ENCODE assay signal across 17 cellular contexts in genomic region chr5:132493241-132493640, GRCh38. TPM values are rescaled to one million over a fixed set of nuclear protein-coding genes. Genes with fewer than 3 reads are reported as not detected.
DNase-seq lines count a peak whose midpoint lies in the region; ATAC-seq and TF ChIP-seq lines count a peak whose summit lies in the region.
"Had no signal": no experiment of that assay in that cellular context is flagged by ENCODE, and none has a peak within 500 bp of the region (broad histone marks: within the 10 kb centered on the region; RNA-seq: fewer than 3 reads in every experiment).

No MANE protein-coding gene starts in this region.

- H3K9me3 Mint-ChIP-seq in CD8-positive, alpha-beta memory T cell, result no peaks in the 10 kb centered on the region
- peaks cover 0 to 2% (median 0%) of the 10 kb centered on the region in 5 experiments for H3K9me3 Mint-ChIP-seq in brain
- H3K9me3 Mint-ChIP-seq in neural crest cell, result no peaks in the 10 kb centered on the region

- TF ChIP-seq CTCF in brain (conservative IDR thresholded peaks at IDR 0.05) (no peak), neural crest cell (conservative IDR thresholded peaks at IDR 0.05) (no peak), foreskin keratinocyte (conservative IDR thresholded peaks at IDR 0.05) (no peak)

- peak overlapping the region in 3 of 7 donors; percentile 3 to 88 (median 32) for H3K4me3 Mint-ChIP-seq in CD8-positive, alpha-beta memory T cell
- H3K4me3 Mint-ChIP-seq in brain (peak overlapping the region in 3 of 5 experiments; percentile 13 to 65 (median 53)), neural crest cell (peak overlapping the region; percentile 42)

- ATAC-seq in HG03460 (IDR thresholded peaks at IDR 0.05; ENCODE audit: unreplicated experiment) (no peak), GM19328 (IDR thresholded peaks at IDR 0.05; ENCODE audit: unreplicated experiment) (no peak), GM18511 (IDR thresholded peaks at IDR 0.05; ENCODE audit: unreplicated experiment) (no peak), foreskin keratinocyte (no peak)
- ATAC-seq: esophagus mucosa, HCT116, psoas muscle had no signal

- H3K27me3 ChIP-seq in BLaER1, result no peaks in the 10 kb centered on the region
- no peaks in the 10 kb centered on the region for H3K27me3 ChIP-seq in CD8-positive, alpha-beta memory T cell (ENCODE audit: insufficient read depth, low read length, poor library complexity, severe bottlenecking)
- H3K27me3 ChIP-seq in foreskin keratinocyte, result no peaks in the 10 kb centered on the region

- peak overlapping the region; percentile 91; the same call in 1 of the 2 replicates for H3K4me2 ChIP-seq in BLaER1
- H3K4me2 ChIP-seq: PC-9 had no signal

- POLR2A ChIA-PET in CD8-positive, alpha-beta memory T cell (lab: Charles Lee), result interaction anchor here (0.6 kb wide), 1 partner anchor 60 kb away, joined by 3 read pairs; no protein-coding TSS in a partner anchor

- H3K27ac Mint-ChIP-seq in CD8-positive, alpha-beta memory T cell, result peak overlapping the region; percentile 93 to 100 (median 98)
- H3K27ac Mint-ChIP-seq in brain (peak overlapping the region in 1 of 5 experiments; percentile 96), neural crest cell (ENCODE audit: unreplicated experiment) (no peak overlapping the region)

- peaks cover 0 to 10% of the 10 kb centered on the region in 2 donors for H3K27me3 Mint-ChIP-seq in CD8-positive, alpha-beta memory T cell
- H3K27me3 Mint-ChIP-seq in brain (peaks cover 55% of the 10 kb centered on the region), neural crest cell (ENCODE audit: low read depth) (peaks cover 60% of the 10 kb centered on the region)

- H4K20me1 ChIP-seq in BLaER1, result peaks cover 23% of the 10 kb centered on the region

- H3K4me1 ChIP-seq in BLaER1 (peaks cover 72% of the 10 kb centered on the region), foreskin keratinocyte (peaks cover 17% of the 10 kb centered on the region)
- H3K4me1 ChIP-seq in CD8-positive, alpha-beta memory T cell (ENCODE audit: insufficient read depth, low read length), result peaks cover 66% of the 10 kb centered on the region

- no peak overlapping the region for H3K4me3 ChIP-seq in BLaER1
- H3K4me3 ChIP-seq in CD8-positive, alpha-beta memory T cell (ENCODE audit: low read length), result no peak overlapping the region
- H3K4me3 ChIP-seq: PC-9, psoas muscle had no signal

- H3K27ac ChIP-seq in BLaER1 (no peak overlapping the region), foreskin keratinocyte (no peak overlapping the region)
- no peak overlapping the region for H3K27ac ChIP-seq in CD8-positive, alpha-beta memory T cell (ENCODE audit: low read depth, low read length)
- H3K27ac ChIP-seq: PC-9, psoas muscle had no signal

- no peak overlapping the region for H3K9ac ChIP-seq in BLaER1

- peaks cover 15% of the 10 kb centered on the region for H3K36me3 ChIP-seq in BLaER1
- peaks cover 17% of the 10 kb centered on the region for H3K36me3 ChIP-seq in CD8-positive, alpha-beta memory T cell (ENCODE audit: insufficient read depth, low read length)

- H3K36me3 Mint-ChIP-seq in CD8-positive, alpha-beta memory T cell, result peaks cover 7 to 29% (median 17%) of the 10 kb centered on the region in 3 donors
- H3K36me3 Mint-ChIP-seq in brain, result no peaks in the 10 kb centered on the region
- no peaks in the 10 kb centered on the region for H3K36me3 Mint-ChIP-seq in neural crest cell (ENCODE audit: low read depth)

- peaks cover 52 to 67% (median 65%) of the 10 kb centered on the region in 3 donors for H3K4me1 Mint-ChIP-seq in CD8-positive, alpha-beta memory T cell
- H3K4me1 Mint-ChIP-seq in brain (peaks cover 31% of the 10 kb centered on the region), neural crest cell (peaks cover 10% of the 10 kb centered on the region)

- CTCF ChIA-PET in CD8-positive, alpha-beta memory T cell (lab: Charles Lee), result interaction anchor here (0.7 to 14.5 kb wide), 7 partner anchors 8 to 107 kb away, joined by 3 to 222 read pairs (median 7); no protein-coding TSS in a partner anchor

- no peaks in the 10 kb centered on the region for H3K9me3 ChIP-seq in BLaER1
- H3K9me3 ChIP-seq in CD8-positive, alpha-beta memory T cell (ENCODE audit: low read length), result no peaks in the 10 kb centered on the region
- H3K9me3 ChIP-seq: psoas muscle had no signal

- no peak for DNase-seq in CD8-positive, alpha-beta memory T cell
- DNase-seq in neural crest cell (ENCODE audit: low read depth, low spot score), result no peak
- no peak for DNase-seq in foreskin keratinocyte
- DNase-seq: central memory CD4-positive, alpha-beta T cell; GF-D8; NCI-H345; PC-9; psoas muscle; stimulated activated CD4-positive, alpha-beta T cell treated with anti-CD3 and anti-CD28 coated beads, Interleukin-4, amount 100 ng/mL, for 1 hour; stimulated activated naive CD4-positive, alpha-beta T cell treated with Interleukin-2 at 50 U/mL for 16 hours had no signal

RNA-seq across cellular contexts. Expression of gene IRF1, which starts 2.7 kb away (rescaled TPM):
- total RNA-seq in CD8-positive, alpha-beta memory T cell, result 100 to 1,000 TPM; 115 to 121 TPM
- polyA plus RNA-seq in CD8-positive, alpha-beta memory T cell, result 204 TPM
- polyA plus RNA-seq in brain (ENCODE audit: insufficient read depth, low read depth, low replicate concordance) (11.5 TPM), foreskin keratinocyte (18.0 and 22.7 TPM in 2 replicates)
- total RNA-seq in neural crest cell (4.5 and 4.7 TPM in 2 replicates), foreskin keratinocyte (24.0 and 31.5 TPM in 2 replicates)

RNA-seq across cellular contexts. Expression of gene IL5, which starts 50.1 kb away (rescaled TPM):
- total RNA-seq in CD8-positive, alpha-beta memory T cell, result 10 to 100 TPM; 83.0 to 84.3 TPM
- not detected for polyA plus RNA-seq in CD8-positive, alpha-beta memory T cell
- polyA plus RNA-seq in brain (ENCODE audit: insufficient read depth, low read depth, low replicate concordance) (not detected), foreskin keratinocyte (not detected in 2 replicates)
- total RNA-seq in neural crest cell (not detected in 2 replicates), foreskin keratinocyte (not detected in 2 replicates)
- total RNA-seq: esophagus mucosa, PC-9, psoas muscle had no signal
- polyA plus RNA-seq: psoas muscle had no signal

Comparison
In these comparisons a context has a peak if more than half of its experiments do, and no peak if none do; other contexts are left out.
1. RNA of gene IL5, which starts 50.1 kb away (total RNA-seq): 83.0 to 84.3 TPM in CD8-positive, alpha-beta memory T cell; not detected in neural crest cell and not detected in foreskin keratinocyte; every median in the first group is over 10 times any median in the second.